9 cellular contexts compared by ENCODE assay signal in the genomic region with DNA sequence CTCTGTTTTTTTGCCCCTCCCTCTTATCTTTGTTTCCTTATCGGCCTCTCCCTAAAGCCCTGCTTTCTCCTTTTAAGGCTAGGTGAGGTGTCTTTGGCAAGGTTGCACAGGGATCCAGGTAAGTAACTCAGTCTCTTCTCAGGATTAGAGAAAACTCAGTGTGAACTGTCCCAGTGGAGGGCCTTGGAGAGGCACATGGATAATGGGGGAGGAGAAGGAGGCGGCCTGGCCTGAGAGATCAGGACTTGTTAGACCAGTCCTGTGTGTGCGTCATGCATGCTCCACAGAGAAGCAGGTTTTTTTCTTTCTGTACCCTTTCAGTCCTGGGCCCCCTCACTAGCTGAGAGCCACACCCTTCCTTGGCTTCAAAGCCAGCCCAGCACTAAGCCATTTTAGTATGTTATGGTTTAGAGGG. TPM values are rescaled to one million over a fixed set of nuclear protein-coding genes. Genes with fewer than 3 reads are reported as not detected.
DNase-seq lines count a peak whose midpoint lies in the region; ATAC-seq, FAIRE-seq and TF ChIP-seq lines count a peak whose summit lies in the region.
"Had no signal": no experiment of that assay in that cellular context is flagged by ENCODE, and none has a peak within 500 bp of the region (broad histone marks: within the 10 kb centered on the region; RNA-seq: fewer than 3 reads in every experiment).

No MANE protein-coding gene starts in this region.

- H2AFZ ChIP-seq in PC-3 (ENCODE audit: low read length) (no peak overlapping the region), H1 (ENCODE audit: low read length) (no peak overlapping the region)

- peak in 1 of 2 experiments; percentile 86; a peak in 1 of 3 replicates for TF ChIP-seq EP300 in H1 (IDR thresholded peaks at IDR 0.05; ENCODE audit: borderline replicate concordance in 1 of 2, low read depth in 2 of 2, low read length in 2 of 2)
- TF ChIP-seq EP300 in transverse colon (IDR thresholded peaks at IDR 0.05; ENCODE audit: low read depth): no peak

- WGBS in H1 (ENCODE audit: extremely low coverage in 1 of 2, insufficient coverage in 1 of 2, insufficient read length in 1 of 2, insufficient replicate concordance in 2 of 2, low coverage in 1 of 2, low lambda C conversion rate in 2 of 2, missing lambda C conversion rate in 1 of 2), 2 experiments: 13% methylated on average over 3 of the region's 3 CpGs; no CpG with 5 or more reads in 1 of the 2 experiments
- WGBS in mesodermal cell (ENCODE audit: insufficient coverage in 2 of 2), 2 experiments: 63% methylated on average over 1 of the region's 3 CpGs; no CpG with 5 or more reads in 1 of the 2 experiments
- 54 to 61% methylated on average over 3 of the region's 3 CpGs for WGBS in transverse colon (ENCODE audit: low coverage in 1 of 2), 2 donors

- H3K9me2 ChIP-seq in PC-3 (replicated peaks; ENCODE audit: low read length): no peaks in the 10 kb centered on the region

- in situ Hi-C loops in transverse colon (cut with MboI; ENCODE audit: low pct_ligation_motif_present in 1 of 4, low pct_unique_long_range_greater_than_20kb in 1 of 4, low sequenced_read_pairs in 3 of 4): no loop called here

- H2BK5ac ChIP-seq in H1 (ENCODE audit: low read depth, low read length): peak overlapping the region; percentile 82

- H3K9me3 ChIP-seq in PC-3 (ENCODE audit: low read length) (no peaks in the 10 kb centered on the region), H1 (ENCODE audit: insufficient read depth in 2 of 2, low read depth in 1 of 2, low read length in 1 of 2) (no peaks in the 10 kb centered on the region), mesodermal cell (ENCODE audit: control insufficient read depth, low read length) (no peaks in the 10 kb centered on the region), transverse colon (no peaks in the 10 kb centered on the region)

- ATAC-seq in PC-3: peak; percentile 19; the same call in 1 of the 2 replicates

- H3K56ac ChIP-seq in H1 (replicated peaks; ENCODE audit: insufficient read length, low read depth, low read length): no peak overlapping the region

- no peak overlapping the region for H4K8ac ChIP-seq in H1 (ENCODE audit: extremely low read depth, insufficient read depth, low read length)

- POLR2A ChIA-PET in PC-3 (lab: Charles Lee; ENCODE audit: unreplicated experiment) (no interaction called here), H1 (lab: Charles Lee; ENCODE audit: partially characterized antibody) (interaction anchor here (0.9 to 14.4 kb wide), 16 partner anchors 10 to 142 kb away, joined by 3 to 329 read pairs (median 6); a partner anchor contains a TSS)

- no TSS peak for BruUV-seq in PC-3 (replicated peaks; lab: Mats Ljungman, UMichigan)

- H2BK20ac ChIP-seq in H1 (ENCODE audit: low read length): no peak overlapping the region

- H3K4me3 ChIP-seq in PC-3 (ENCODE audit: low read length) (peak overlapping the region; percentile 45; the same call in 1 of the 2 replicates), H1 (ENCODE audit: extremely low read depth in 1 of 4, insufficient read depth in 2 of 4, low read depth in 3 of 4, low read length in 4 of 4) (peak overlapping the region in 3 of 4 experiments; percentile 2 to 38 (median 17); a peak in 3 of 8 replicates), mesodermal cell (ENCODE audit: extremely low read depth, insufficient read depth, low read length, poor library complexity, severe bottlenecking) (no peak overlapping the region), transverse colon (no peak overlapping the region)

- no peaks in the 10 kb centered on the region for H3K23me2 ChIP-seq in H1 (ENCODE audit: low read depth, low read length)

- H3K79me1 ChIP-seq in H1 (ENCODE audit: low read depth, low read length): no peaks in the 10 kb centered on the region; the same call in none of the 2 replicates

- H3K14ac ChIP-seq in H1 (ENCODE audit: insufficient read length): no peak overlapping the region

- H3K23ac ChIP-seq in H1 (ENCODE audit: insufficient read length): no peak overlapping the region

- H3K27me3 ChIP-seq in PC-3 (ENCODE audit: low read length): no peaks in the 10 kb centered on the region
- H3K27me3 ChIP-seq in H1 (replicated peaks in 1 of 4; ENCODE audit: control insufficient read depth in 3 of 4, extremely low read depth in 1 of 4, insufficient read depth in 3 of 4, low read length in 3 of 4): no peaks in the 10 kb centered on the region
- H3K27me3 ChIP-seq in transverse colon: no peaks in the 10 kb centered on the region

- H4K5ac ChIP-seq in H1 (ENCODE audit: insufficient read length, low read depth, low read length): peak overlapping the region; percentile 26

- intact Hi-C loops in PC-3 (cut with micrococcal nuclease) (no loop called here), transverse colon (cut with DNase I; ENCODE audit: low total_unique reads) (no loop called here)

- no peak overlapping the region for H2BK15ac ChIP-seq in H1 (ENCODE audit: low read length)

- no peak; a peak in 1 of 4 replicates for TF ChIP-seq RAD21 in H1 (IDR thresholded peaks at IDR 0.05 in 1 of 2, conservative IDR thresholded peaks at IDR 0.05 in 1 of 2; ENCODE audit: low read depth in 2 of 2, low read length in 2 of 2)

- H4K20me1 ChIP-seq in PC-3 (ENCODE audit: low read length) (0 out of 2 replicates have a peak, but pooled peaks cover 4% of the 10 kb centered on the region), H1 (replicated peaks in 1 of 2; ENCODE audit: control insufficient read depth in 1 of 2, insufficient read depth in 2 of 2, low read length in 2 of 2) (peaks cover 3% of the 10 kb centered on the region in 2 experiments)

- H3K18ac ChIP-seq in H1 (ENCODE audit: extremely low read depth, low read length): peak overlapping the region; percentile 49; the same call in 1 of the 2 replicates

- H3K27ac ChIP-seq in PC-3 (ENCODE audit: low read length): peak overlapping the region; percentile 96
- H3K27ac ChIP-seq in H1 (ENCODE audit: low read depth, low read length): peak overlapping the region; percentile 91
- H3K27ac ChIP-seq in mesodermal cell (ENCODE audit: low read depth, low read length, severe bottlenecking): peak overlapping the region; percentile 25
- H3K27ac ChIP-seq in transverse colon: peak overlapping the region; percentile 93 to 95 (median 94)

- H3K4me2 ChIP-seq in PC-3 (ENCODE audit: low read length) (peak overlapping the region; percentile 89), H1 (ENCODE audit: insufficient read depth in 1 of 2, low read depth in 2 of 2, low read length in 2 of 2) (peak overlapping the region; percentile 57 to 65)

- H2BK120ac ChIP-seq in H1 (replicated peaks; ENCODE audit: low read depth, low read length): no peak overlapping the region

- CTCF ChIA-PET in PC-3 (lab: Charles Lee) (no interaction called here), H1 (lab: Charles Lee; ENCODE audit: partially characterized antibody) (interaction anchor here (0.5 to 9.6 kb wide), 6 partner anchors 13 to 1369 kb away, joined by 4 to 86 read pairs (median 6); a partner anchor contains a TSS)

- FAIRE-seq in H1 (lab: Jason Lieb, UNC): peak; percentile 62
- FAIRE-seq: HTR-8/SVneo had no signal

- peak overlapping the region; percentile 25 for H4K91ac ChIP-seq in H1 (replicated peaks; ENCODE audit: insufficient read length, low read length)

- no peak overlapping the region; the same call in 1 of the 2 replicates for H2AK5ac ChIP-seq in H1 (ENCODE audit: low read depth, low read length)

- H3K4me1 ChIP-seq in PC-3 (ENCODE audit: insufficient read depth, low read length) (peaks cover 63% of the 10 kb centered on the region), H1 (replicated peaks in 1 of 4; ENCODE audit: control insufficient read depth in 3 of 4, insufficient read depth in 4 of 4, low read length in 3 of 4) (peaks cover 13 to 31% (median 24%) of the 10 kb centered on the region in 4 experiments), mesodermal cell (ENCODE audit: control insufficient read depth, insufficient read depth, low read length, poor library complexity, severe bottlenecking) (peaks cover 52% of the 10 kb centered on the region), transverse colon (peaks cover 77 to 100% (median 94%) of the 10 kb centered on the region in 4 donors)

- peak overlapping the region; percentile 45; the same call in 1 of the 2 replicates for H2BK12ac ChIP-seq in H1 (ENCODE audit: low read depth, low read length)

- H3F3A ChIP-seq in PC-3 (ENCODE audit: low read length, unreplicated experiment): peaks cover 18% of the 10 kb centered on the region

- H3K79me2 ChIP-seq in PC-3 (ENCODE audit: low read length) (peaks cover 99% of the 10 kb centered on the region), H1 (ENCODE audit: control insufficient read depth in 1 of 2, insufficient read depth in 2 of 2, low read length in 2 of 2) (peaks cover 10 to 92% of the 10 kb centered on the region in 2 experiments; a peak in 3 of 4 replicates)

- no peak for TF ChIP-seq CTCF in PC-3 (conservative IDR thresholded peaks at IDR 0.05; ENCODE audit: low read depth, low read length)
- TF ChIP-seq CTCF in H1 (IDR thresholded peaks at IDR 0.05; ENCODE audit: control extremely low read depth in 1 of 3, insufficient read depth in 1 of 3, low read depth in 1 of 3, low read length in 3 of 3): no peak
- no peak for TF ChIP-seq CTCF in transverse colon (IDR thresholded peaks at IDR 0.05)

- peak overlapping the region; percentile 74 for H3K9ac ChIP-seq in PC-3 (ENCODE audit: low read length)
- H3K9ac ChIP-seq in H1 (replicated peaks in 1 of 4; ENCODE audit: extremely low read depth in 1 of 4, low read depth in 3 of 4, low read length in 3 of 4): peak overlapping the region in 3 of 4 experiments; percentile 30 to 69 (median 37); a peak in 5 of 7 replicates

- H3K36me3 ChIP-seq in PC-3 (ENCODE audit: low read depth, low read length): peaks cover 9% of the 10 kb centered on the region; the same call in 1 of the 2 replicates
- H3K36me3 ChIP-seq in H1 (ENCODE audit: control insufficient read depth in 2 of 4, insufficient read depth in 4 of 4, low read length in 3 of 4): no peaks in the 10 kb centered on the region
- peaks cover 26% of the 10 kb centered on the region for H3K36me3 ChIP-seq in mesodermal cell (ENCODE audit: control insufficient read depth, insufficient read depth, low read length)
- no peaks in the 10 kb centered on the region for H3K36me3 ChIP-seq in transverse colon

- no peak overlapping the region for H3K4ac ChIP-seq in H1 (replicated peaks; ENCODE audit: insufficient read length, low read depth, low read length)

- DNase-seq in PC-3: peak; percentile 96
- DNase-seq in H1 (ENCODE audit: low read depth in 1 of 2, low spot score in 2 of 2): peak in 1 of 2 experiments; percentile 68
- DNase-seq in transverse colon: peak; percentile 80
- no peak for DNase-seq in germinal center (ENCODE audit: low spot score)
- no peak for DNase-seq in cerebellar cortex (ENCODE audit: low spot score)
- DNase-seq in NCI-H2081 (lab: John Stamatoyannopoulos, UW): no peak
- DNase-seq: activated CD4-positive, alpha-beta memory T cell treated with anti-CD3 and anti-CD28 coated beads for 36 hours had no signal

- TF ChIP-seq POLR2A in H1 (IDR thresholded peaks at IDR 0.05; ENCODE audit: control extremely low read depth in 1 of 2, low read depth in 2 of 2, low read length in 2 of 2) (peak in 1 of 2 experiments; percentile 67; a peak in 2 of 3 replicates), transverse colon (IDR thresholded peaks at IDR 0.05) (peak; percentile 45)

RNA-seq across cellular contexts. Expression of a gene that starts 19.9 kb away (rescaled TPM):
- 117 and 121 TPM in 2 replicates for total RNA-seq in PC-3 (2014; rRNA removed)
- total RNA-seq in H1 (2021; fragmentation: NEBNext Ultra II Directional; extraction: Animal tissue kit (Norgen Biotek cat#: 25700)): 164 and 167 TPM in 2 replicates
- polyA plus RNA-seq in H1 (2011; rRNA removed): 91.9 and 97.8 TPM in 2 replicates
- 119 TPM for polyA plus RNA-seq in H1 (2011; cell fraction: cytosol; rRNA removed)
- 203 TPM for polyA plus RNA-seq in H1 (2011; cell fraction: nucleus; rRNA removed)
- polyA plus RNA-seq in H1 (2012, experiment 1 of 2): 98.0 to 128 TPM (median 110 TPM) in 4 replicates
- 19.8 TPM for polyA plus RNA-seq in H1 (2012, experiment 2 of 2)
- 77.4 TPM for polyA plus RNA-seq in H1 (2013, experiment 1 of 2)
- polyA plus RNA-seq in H1 (2013, experiment 2 of 2): 75.8 TPM
- polyA minus RNA-seq in H1 (2011; rRNA and poly(A)+ RNA removed): 479 and 501 TPM in 2 replicates
- 156 TPM for polyA minus RNA-seq in H1 (2011; cell fraction: cytosol; rRNA and poly(A)+ RNA removed)
- polyA minus RNA-seq in H1 (2011; cell fraction: nucleus; rRNA and poly(A)+ RNA removed): 148 TPM
- 149 TPM for polyA plus RNA-seq in mesodermal cell (2013, experiment 1 of 2)
- polyA plus RNA-seq in mesodermal cell (2013, experiment 2 of 2): 130 TPM
- total RNA-seq in transverse colon: 100 to 1,000 TPM; 165 to 415 (median 374) TPM

RNA-seq across cellular contexts. Expression of a gene that starts 29.9 kb away (rescaled TPM):
- total RNA-seq in PC-3 (2014; rRNA removed) (not detected in 2 replicates), transverse colon (not detected)
- not detected in 2 replicates for total RNA-seq in H1 (2021; fragmentation: NEBNext Ultra II Directional; extraction: Animal tissue kit (Norgen Biotek cat#: 25700))
- polyA plus RNA-seq in H1 (2011; rRNA removed): 0.03 TPM in 2 replicates
- 0.03 TPM for polyA plus RNA-seq in H1 (2011; cell fraction: cytosol; rRNA removed)
- polyA plus RNA-seq in H1 (2011; cell fraction: nucleus; rRNA removed): 0.07 TPM
- 0.10 to 0.19 TPM (median 0.14 TPM) in 4 replicates for polyA plus RNA-seq in H1 (2012, experiment 1 of 2)
- polyA plus RNA-seq in H1 (2012, experiment 2 of 2): not detected
- polyA plus RNA-seq in H1 (2013, experiment 1 of 2): 0.02 TPM
- 0.02 TPM for polyA plus RNA-seq in H1 (2013, experiment 2 of 2)
- 0.16 TPM in 1 of 2 replicates, not detected in the other for polyA minus RNA-seq in H1 (2011; rRNA and poly(A)+ RNA removed)
- polyA minus RNA-seq in H1 (2011; cell fraction: cytosol; rRNA and poly(A)+ RNA removed): not detected
- not detected for polyA minus RNA-seq in H1 (2011; cell fraction: nucleus; rRNA and poly(A)+ RNA removed)
- polyA plus RNA-seq in mesodermal cell (2013, experiment 1 of 2): not detected
- not detected for polyA plus RNA-seq in mesodermal cell (2013, experiment 2 of 2)
- total RNA-seq: activated CD4-positive, alpha-beta memory T cell treated with anti-CD3 and anti-CD28 coated beads for 36 hours had no signal

RNA-seq across cellular contexts. Expression of a gene that starts 40.2 kb away (rescaled TPM):
- total RNA-seq in PC-3 (2014; rRNA removed): 306 and 353 TPM in 2 replicates
- total RNA-seq in H1 (2021; fragmentation: NEBNext Ultra II Directional; extraction: Animal tissue kit (Norgen Biotek cat#: 25700)): 242 and 243 TPM in 2 replicates
- polyA plus RNA-seq in H1 (2011; rRNA removed): 264 and 326 TPM in 2 replicates
- polyA plus RNA-seq in H1 (2011; cell fraction: cytosol; rRNA removed): 291 TPM
- polyA plus RNA-seq in H1 (2011; cell fraction: nucleus; rRNA removed): 115 TPM
- 203 to 240 TPM (median 210 TPM) in 4 replicates for polyA plus RNA-seq in H1 (2012, experiment 1 of 2)
- 474 TPM for polyA plus RNA-seq in H1 (2012, experiment 2 of 2)
- polyA plus RNA-seq in H1 (2013, experiment 1 of 2): 350 TPM
- 357 TPM for polyA plus RNA-seq in H1 (2013, experiment 2 of 2)
- 11.8 and 12.3 TPM in 2 replicates for polyA minus RNA-seq in H1 (2011; rRNA and poly(A)+ RNA removed)
- polyA minus RNA-seq in H1 (2011; cell fraction: cytosol; rRNA and poly(A)+ RNA removed): 44.0 TPM
- polyA minus RNA-seq in H1 (2011; cell fraction: nucleus; rRNA and poly(A)+ RNA removed): 61.7 TPM
- 138 TPM for polyA plus RNA-seq in mesodermal cell (2013, experiment 1 of 2)
- polyA plus RNA-seq in mesodermal cell (2013, experiment 2 of 2): 118 TPM
- total RNA-seq in transverse colon: 100 to 1,000 TPM in 2 of 4 donors, 10 to 100 TPM in 2; 78.2 to 117 (median 102) TPM

Comparison
In these comparisons a context has a peak if more than half of its experiments do, and no peak if none do; other contexts are left out.
1. DNase-seq: peak in PC-3 (single experiment) and transverse colon (single experiment); none in germinal center (single experiment), cerebellar cortex (single experiment) and NCI-H2081 (0 of 2).
2. H3K27ac ChIP-seq: peak in every context shown above with its lines; median percentile 96 in PC-3; 94 in transverse colon; 91 in H1; 25 in mesodermal cell.
3. H3K4me3 ChIP-seq: peak in PC-3 (single experiment) and H1 (3 of 4); none in mesodermal cell (single experiment) and transverse colon (0 of 4).